8 cellular contexts compared by ENCODE assay signal in the genomic region with DNA sequence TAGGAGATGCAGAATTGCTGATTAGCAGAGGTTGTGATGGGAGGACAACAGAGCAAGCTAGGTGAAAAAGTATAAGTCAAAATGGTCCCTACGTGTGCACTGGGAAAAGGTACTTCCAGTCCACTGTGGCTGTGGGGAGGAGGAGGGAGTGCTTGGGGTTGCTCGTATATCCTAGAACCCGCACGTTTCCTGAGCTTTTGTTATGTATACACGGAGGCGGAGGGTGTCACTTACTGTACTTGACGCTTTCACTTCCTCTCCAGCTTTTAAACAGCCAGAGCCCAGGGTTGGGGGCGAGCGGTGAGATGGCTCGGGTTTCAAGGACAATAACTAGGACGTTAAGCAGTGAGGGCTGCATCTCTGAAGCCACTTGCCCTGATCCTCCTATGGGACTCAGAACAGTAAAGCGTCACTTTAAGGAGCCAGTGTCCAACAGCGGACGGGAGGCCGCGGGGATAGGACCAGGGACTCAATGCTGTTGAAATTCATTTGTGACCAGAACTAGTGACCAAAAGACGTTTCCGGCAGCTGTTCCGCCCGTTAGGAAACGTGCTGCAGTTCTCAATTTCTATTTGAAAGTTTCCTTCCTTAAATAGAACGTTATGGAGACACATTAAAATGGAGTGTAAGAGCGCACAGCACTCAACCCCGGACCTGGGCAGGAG. TPM values are rescaled to one million over a fixed set of nuclear protein-coding genes. Genes with fewer than 3 reads are reported as not detected.
DNase-seq lines count a peak whose midpoint lies in the region; ATAC-seq and TF ChIP-seq lines count a peak whose summit lies in the region.

No MANE protein-coding gene starts in this region.

- peaks cover 46% of the 10 kb centered on the region for H3F3A ChIP-seq in neural progenitor cell (ENCODE audit: low read depth)

- H3K36me3 Mint-ChIP-seq in activated T-cell treated with anti-CD3 and anti-CD28 coated beads, Interleukin-2, amount 50 U/mL, for 72 hours (ENCODE audit: insufficient read depth in 2 of 2), result no peaks in the 10 kb centered on the region
- no peaks in the 10 kb centered on the region for H3K36me3 Mint-ChIP-seq in neural progenitor cell

- no peak overlapping the region for H3K4me3 Mint-ChIP-seq in activated T-cell treated with anti-CD3 and anti-CD28 coated beads, Interleukin-2, amount 50 U/mL, for 72 hours
- no peak overlapping the region for H3K4me3 Mint-ChIP-seq in neural progenitor cell

- H3K27ac Mint-ChIP-seq in activated T-cell treated with anti-CD3 and anti-CD28 coated beads, Interleukin-2, amount 50 U/mL, for 72 hours, result no peak overlapping the region
- H3K27ac Mint-ChIP-seq in neural progenitor cell, result no peak overlapping the region

- H3K27me3 Mint-ChIP-seq in activated T-cell treated with anti-CD3 and anti-CD28 coated beads, Interleukin-2, amount 50 U/mL, for 72 hours (ENCODE audit: low read depth), result no peaks in the 10 kb centered on the region
- no peaks in the 10 kb centered on the region for H3K27me3 Mint-ChIP-seq in neural progenitor cell (ENCODE audit: insufficient read depth, low read depth)

- H3K4me3 ChIP-seq in AG10803 (ENCODE audit: low read length) (peak overlapping the region; percentile 82), neural progenitor cell (peak overlapping the region; percentile 81)

- peaks cover 0 to 3% of the 10 kb centered on the region in 2 donors for H3K9me3 Mint-ChIP-seq in activated T-cell treated with anti-CD3 and anti-CD28 coated beads, Interleukin-2, amount 50 U/mL, for 72 hours
- H3K9me3 Mint-ChIP-seq in neural progenitor cell, result peaks cover 2% of the 10 kb centered on the region

- no peaks in the 10 kb centered on the region for H4K20me1 ChIP-seq in neural progenitor cell (ENCODE audit: low read depth)

- no peak overlapping the region for H3K9ac ChIP-seq in neural progenitor cell

- ATAC-seq in GM18870 (IDR thresholded peaks at IDR 0.05; ENCODE audit: unreplicated experiment) (peak; percentile 59), HG03342 (IDR thresholded peaks at IDR 0.05; ENCODE audit: unreplicated experiment) (peak; percentile 49), GM18520 (IDR thresholded peaks at IDR 0.05; ENCODE audit: unreplicated experiment) (no peak)
- ATAC-seq in activated T-cell treated with anti-CD3 and anti-CD28 coated beads, Interleukin-2, amount 50 U/mL, for 72 hours (replicated peaks in 1 of 2), result peak; percentile 30 to 46

- peaks cover 37% of the 10 kb centered on the region for H3K4me1 ChIP-seq in neural progenitor cell

- peak overlapping the region; percentile 3 for H3K27ac ChIP-seq in neural progenitor cell

- H3K4me1 Mint-ChIP-seq in activated T-cell treated with anti-CD3 and anti-CD28 coated beads, Interleukin-2, amount 50 U/mL, for 72 hours (ENCODE audit: low read depth), result no peaks in the 10 kb centered on the region
- H3K4me1 Mint-ChIP-seq in neural progenitor cell, result peaks cover 14% of the 10 kb centered on the region

- peak overlapping the region; percentile 42 for H2AFZ ChIP-seq in neural progenitor cell (replicated peaks)

- peaks cover 29% of the 10 kb centered on the region for H3K79me2 ChIP-seq in neural progenitor cell (ENCODE audit: low read depth)

- DNase-seq in AG10803 (ENCODE audit: low read depth), result peak; percentile 21
- peak; percentile 69 for DNase-seq in NCI-H446 treated with DMSO at 0.1 percent for 48 hours (lab: John Stamatoyannopoulos, UW)
- DNase-seq in activated T-cell treated with anti-CD3 and anti-CD28 coated beads, Interleukin-2, amount 50 U/mL, for 72 hours, result peak in 1 of 2 donors; percentile 19
- DNase-seq in globus pallidus (ENCODE audit: low spot score), result peak; percentile 47
- DNase-seq in neural progenitor cell (ENCODE audit: low spot score), result peak; percentile 81

- H3K36me3 ChIP-seq in neural progenitor cell, result no peaks in the 10 kb centered on the region

- H3K27me3 ChIP-seq in neural progenitor cell, result no peaks in the 10 kb centered on the region

- H3K4me2 ChIP-seq in neural progenitor cell, result peak overlapping the region; percentile 97

- no peak for TF ChIP-seq CTCF in AG10803 (conservative IDR thresholded peaks at IDR 0.05; ENCODE audit: low read length)
- no peak for TF ChIP-seq CTCF in neural progenitor cell (IDR thresholded peaks at IDR 0.05)

- H3K9me3 ChIP-seq in neural progenitor cell (ENCODE audit: low read depth), result no peaks in the 10 kb centered on the region

RNA-seq across cellular contexts. Expression of a gene that starts 1.0 kb away (rescaled TPM):
- 1 to 10 TPM in 1 of 2 donors, not detected in 1; 1.1 TPM for total RNA-seq in activated T-cell treated with anti-CD3 and anti-CD28 coated beads, Interleukin-2, amount 50 U/mL, for 72 hours
- 35.5 and 36.8 TPM in 2 replicates for total RNA-seq in neural progenitor cell (ENCODE audit: low replicate concordance)

Comparison
In these comparisons a context has a peak if more than half of its experiments do, and no peak if none do; other contexts are left out.
1. RNA of a gene that starts 1.0 kb away (total RNA-seq): 35.5 to 36.8 TPM in neural progenitor cell; 1.1 TPM in activated T-cell treated with anti-CD3 and anti-CD28 coated beads, Interleukin-2, amount 50 U/mL, for 72 hours; every median in the first group is over 10 times any median in the second.